ENCODE assay signal across 27 cellular contexts in the genomic region with DNA sequence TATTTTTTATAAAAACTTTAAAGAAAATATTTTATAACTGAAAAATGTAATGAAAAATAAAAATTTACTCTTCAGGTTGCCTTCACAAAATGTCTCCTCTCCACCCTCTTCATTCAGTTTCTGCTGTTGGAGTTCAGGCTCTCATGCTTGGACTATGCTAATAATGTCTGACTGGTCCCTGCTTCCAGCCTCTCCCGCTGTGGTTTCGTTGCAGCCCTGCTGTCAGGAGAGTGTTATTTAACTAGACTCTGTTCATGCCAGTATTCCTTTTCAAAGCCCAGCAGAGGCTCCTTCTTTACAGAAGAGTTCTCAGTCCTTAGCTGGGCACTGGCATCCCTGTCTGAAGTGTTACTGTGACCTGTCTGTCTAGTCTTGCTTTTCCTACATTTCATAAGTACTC. TPM values are rescaled to one million over a fixed set of nuclear protein-coding genes. Genes with fewer than 3 reads are reported as not detected.
DNase-seq lines count a peak whose midpoint lies in the region; ATAC-seq, FAIRE-seq and TF ChIP-seq lines count a peak whose summit lies in the region.
"Had no signal": no experiment of that assay in that cellular context is flagged by ENCODE, and none has a peak within 500 bp of the region (broad histone marks: within the 10 kb centered on the region; RNA-seq: fewer than 3 reads in every experiment).

No MANE protein-coding gene starts in this region.

- no peak overlapping the region for H3K9ac ChIP-seq in astrocyte (ENCODE audit: low read length)

- H3K4me2 ChIP-seq in astrocyte (ENCODE audit: low read length): no peak overlapping the region

- no peaks in the 10 kb centered on the region for H3K27me3 ChIP-seq in astrocyte (ENCODE audit: insufficient read depth, low read length)
- no peaks in the 10 kb centered on the region for H3K27me3 ChIP-seq in thyroid gland
- H3K27me3 ChIP-seq: breast epithelium, neutrophil, upper lobe of left lung had no signal

- H3K27me3 Mint-ChIP-seq in natural killer cell (ENCODE audit: low read depth in 2 of 2): no peaks in the 10 kb centered on the region
- H3K27me3 Mint-ChIP-seq in natural killer cell treated with Interleukin-12 subunit alpha and Interleukin-12 subunit beta and Interleukin-15 and Interleukin-18, amount 100 ng/mL, for 72 hours: no peaks in the 10 kb centered on the region
- no peaks in the 10 kb centered on the region for H3K27me3 Mint-ChIP-seq in astrocyte (ENCODE audit: low read depth, unreplicated experiment)
- H3K27me3 Mint-ChIP-seq in osteocyte (ENCODE audit: unreplicated experiment): no peaks in the 10 kb centered on the region
- H3K27me3 Mint-ChIP-seq: stimulated activated memory B cell treated with anti-CD40 and anti-IgM and Interleukin-4, amounts not matched to agents 10 μg/mL and 1 μg/mL and 100 μg/mL, for 72 hours had no signal

- H3K36me3 Mint-ChIP-seq in natural killer cell (peaks cover 29% of the 10 kb centered on the region), astrocyte (ENCODE audit: low read depth, unreplicated experiment) (peaks cover 17% of the 10 kb centered on the region), osteocyte (ENCODE audit: unreplicated experiment) (peaks cover 59% of the 10 kb centered on the region)
- H3K36me3 Mint-ChIP-seq in natural killer cell treated with Interleukin-12 subunit alpha and Interleukin-12 subunit beta and Interleukin-15 and Interleukin-18, amount 100 ng/mL, for 72 hours: peaks cover 27% of the 10 kb centered on the region

- no peak for FAIRE-seq in astrocyte (lab: Jason Lieb, UNC)
- FAIRE-seq: GM12892, HepG2 had no signal

- intact Hi-C loops in natural killer cell (cut with micrococcal nuclease): no loop called here
- intact Hi-C loops in thyroid gland (cut with DNase I): no loop called here

- no peak for ATAC-seq in natural killer cell
- no peak for ATAC-seq in natural killer cell treated with Interleukin-12 subunit alpha and Interleukin-12 subunit beta and Interleukin-15 and Interleukin-18, amount 100 ng/mL, for 72 hours
- ATAC-seq in GM19328 (IDR thresholded peaks at IDR 0.05; ENCODE audit: unreplicated experiment): no peak
- ATAC-seq: HepG2; left colon; stimulated activated memory B cell treated with anti-CD40 and anti-IgM and Interleukin-4, amounts not matched to agents 10 μg/mL and 1 μg/mL and 100 μg/mL, for 72 hours had no signal

- TF ChIP-seq POLR2A in thyroid gland (IDR thresholded peaks at IDR 0.05): no peak

- H3K4me3 ChIP-seq in astrocyte (ENCODE audit: insufficient read depth, low read depth, low read length) (no peak overlapping the region), thyroid gland (replicated peaks in 1 of 3) (no peak overlapping the region)
- H3K4me3 ChIP-seq: breast epithelium, HAP-1, prostate gland, upper lobe of left lung had no signal

- H3K4me1 Mint-ChIP-seq in natural killer cell (peaks cover 13 to 18% of the 10 kb centered on the region in 2 donors), astrocyte (ENCODE audit: low read depth, unreplicated experiment) (peaks cover 6% of the 10 kb centered on the region), osteocyte (ENCODE audit: unreplicated experiment) (no peaks in the 10 kb centered on the region)
- H3K4me1 Mint-ChIP-seq in natural killer cell treated with Interleukin-12 subunit alpha and Interleukin-12 subunit beta and Interleukin-15 and Interleukin-18, amount 100 ng/mL, for 72 hours (ENCODE audit: low read depth in 2 of 2): peaks cover 8 to 11% of the 10 kb centered on the region in 2 donors
- H3K4me1 Mint-ChIP-seq: stimulated activated memory B cell treated with anti-CD40 and anti-IgM and Interleukin-4, amounts not matched to agents 10 μg/mL and 1 μg/mL and 100 μg/mL, for 72 hours had no signal

- no peak overlapping the region for H3K4me3 Mint-ChIP-seq in natural killer cell
- no peak overlapping the region for H3K4me3 Mint-ChIP-seq in natural killer cell treated with Interleukin-12 subunit alpha and Interleukin-12 subunit beta and Interleukin-15 and Interleukin-18, amount 100 ng/mL, for 72 hours
- no peak overlapping the region for H3K4me3 Mint-ChIP-seq in astrocyte (ENCODE audit: unreplicated experiment)
- no peak overlapping the region for H3K4me3 Mint-ChIP-seq in osteocyte (ENCODE audit: unreplicated experiment)
- H3K4me3 Mint-ChIP-seq: stimulated activated memory B cell treated with anti-CD40 and anti-IgM and Interleukin-4, amounts not matched to agents 10 μg/mL and 1 μg/mL and 100 μg/mL, for 72 hours had no signal

- no peak overlapping the region for H2AFZ ChIP-seq in astrocyte (ENCODE audit: low read depth, low read length)

- H3K9me3 Mint-ChIP-seq in natural killer cell: no peaks in the 10 kb centered on the region
- no peaks in the 10 kb centered on the region for H3K9me3 Mint-ChIP-seq in natural killer cell treated with Interleukin-12 subunit alpha and Interleukin-12 subunit beta and Interleukin-15 and Interleukin-18, amount 100 ng/mL, for 72 hours
- no peaks in the 10 kb centered on the region for H3K9me3 Mint-ChIP-seq in astrocyte (ENCODE audit: unreplicated experiment)
- no peaks in the 10 kb centered on the region for H3K9me3 Mint-ChIP-seq in osteocyte (ENCODE audit: unreplicated experiment)
- H3K9me3 Mint-ChIP-seq: stimulated activated memory B cell treated with anti-CD40 and anti-IgM and Interleukin-4, amounts not matched to agents 10 μg/mL and 1 μg/mL and 100 μg/mL, for 72 hours had no signal

- H3K4me1 ChIP-seq in astrocyte (ENCODE audit: insufficient read depth, low read length): no peaks in the 10 kb centered on the region
- peaks cover 8 to 10% of the 10 kb centered on the region in 2 donors for H3K4me1 ChIP-seq in thyroid gland
- H3K4me1 ChIP-seq: breast epithelium, HAP-1, prostate gland, upper lobe of left lung had no signal

- H3K27ac Mint-ChIP-seq in natural killer cell (peak overlapping the region; percentile 11 to 80), astrocyte (ENCODE audit: unreplicated experiment) (no peak overlapping the region), osteocyte (ENCODE audit: unreplicated experiment) (no peak overlapping the region)
- H3K27ac Mint-ChIP-seq in natural killer cell treated with Interleukin-12 subunit alpha and Interleukin-12 subunit beta and Interleukin-15 and Interleukin-18, amount 100 ng/mL, for 72 hours: peak overlapping the region in 1 of 2 donors; percentile 34
- H3K27ac Mint-ChIP-seq: stimulated activated memory B cell treated with anti-CD40 and anti-IgM and Interleukin-4, amounts not matched to agents 10 μg/mL and 1 μg/mL and 100 μg/mL, for 72 hours had no signal

- DNase-seq in natural killer cell: no peak
- no peak for DNase-seq in natural killer cell treated with Interleukin-12 subunit alpha and Interleukin-12 subunit beta and Interleukin-15 and Interleukin-18, amount 100 ng/mL, for 72 hours (ENCODE audit: low spot score)
- DNase-seq in astrocyte (ENCODE audit: low read depth): peak; percentile 40
- DNase-seq in medulla oblongata (ENCODE audit: extremely low spot score): peak; percentile 22
- DNase-seq in thyroid gland: peak; percentile 5 to 7
- DNase-seq in NK-92 (lab: John Stamatoyannopoulos, UW; ENCODE audit: unreplicated experiment): no peak
- no peak for DNase-seq in osteocyte (ENCODE audit: extremely low spot score, unreplicated experiment)
- DNase-seq: ACHN; activated CD4-positive, alpha-beta T cell treated with anti-CD3 and anti-CD28 coated beads for 48 hours; activated effector memory CD4-positive, alpha-beta T cell treated with Interleukin-2 at 50 U/mL for 16 hours; Karpas-422; left colon; NCI-H2029; NCI-H345; NCI-H748 treated with DMSO at 0.1 percent for 48 hours; stimulated activated CD4-positive, alpha-beta T cell treated with anti-CD3 and anti-CD28 coated beads, Interleukin-15, amount 100 ng/mL, for 24 hours; T-helper 9 cell; upper lobe of left lung; WERI-Rb-1 had no signal

- H3K9me3 ChIP-seq in astrocyte (ENCODE audit: insufficient read depth, low read depth, low read length) (no peaks in the 10 kb centered on the region), thyroid gland (no peaks in the 10 kb centered on the region)
- H3K9me3 ChIP-seq: breast epithelium, HAP-1, neutrophil, prostate gland, upper lobe of left lung had no signal

- WGBS in thyroid gland, 2 donors: 59 to 68% methylated on average over 2 of the region's 2 CpGs

- no peak overlapping the region for H3K27ac ChIP-seq in astrocyte (ENCODE audit: low read depth, low read length)
- H3K27ac ChIP-seq in thyroid gland: no peak overlapping the region
- H3K27ac ChIP-seq: breast epithelium, neutrophil, prostate gland, upper lobe of left lung, WERI-Rb-1 had no signal

- H4K20me1 ChIP-seq in astrocyte (ENCODE audit: insufficient read depth, low read length): no peaks in the 10 kb centered on the region

- TF ChIP-seq CTCF in natural killer cell (IDR thresholded peaks at IDR 0.05): no peak
- no peak for TF ChIP-seq CTCF in astrocyte (IDR thresholded peaks at IDR 0.05; ENCODE audit: insufficient read depth, low read depth, low read length)
- no peak for TF ChIP-seq CTCF in thyroid gland (IDR thresholded peaks at IDR 0.05)
- TF ChIP-seq CTCF in osteocyte (IDR thresholded peaks at IDR 0.05): no peak

- no peaks in the 10 kb centered on the region for H3K79me2 ChIP-seq in astrocyte (ENCODE audit: insufficient read depth, low read length)

- H3K36me3 ChIP-seq in astrocyte (ENCODE audit: insufficient read depth, low read length) (peaks cover 45% of the 10 kb centered on the region), thyroid gland (peaks cover 31 to 42% of the 10 kb centered on the region in 2 donors)
- H3K36me3 ChIP-seq: breast epithelium, HAP-1, neutrophil, prostate gland had no signal

RNA-seq across cellular contexts. Expression of gene CLIP4, which starts 40.4 kb away (rescaled TPM):
- 10 to 100 TPM; 56.8 to 88.0 (median 72.6) TPM for total RNA-seq in natural killer cell
- 10 to 100 TPM; 24.4 to 40.6 TPM for total RNA-seq in natural killer cell treated with Interleukin-12 subunit alpha and Interleukin-12 subunit beta and Interleukin-15 and Interleukin-18, amount 100 ng/mL, for 72 hours
- total RNA-seq in astrocyte: 14.7 and 18.4 TPM in 2 replicates
- 100 to 1,000 TPM; 148 to 398 (median 222) TPM for total RNA-seq in thyroid gland
- 22.1 and 24.6 TPM in 2 replicates for total RNA-seq in osteocyte

Comparison
In these comparisons a context has a peak if more than half of its experiments do, and no peak if none do; other contexts are left out.
1. DNase-seq: peak in astrocyte (single experiment), medulla oblongata (single experiment) and thyroid gland (2 of 2); none in natural killer cell (single experiment), natural killer cell treated with Interleukin-12 subunit alpha and Interleukin-12 subunit beta and Interleukin-15 and Interleukin-18, amount 100 ng/mL, for 72 hours (single experiment), NK-92 (single experiment) and osteocyte (single experiment).
2. H3K27ac Mint-ChIP-seq: peak in natural killer cell (2 of 2); none in astrocyte (single experiment) and osteocyte (single experiment).